Comparison of ENCODE assay signal across 13 cellular contexts in genomic region chr14:99754141-99755067, GRCh38. TPM values are rescaled to one million over a fixed set of nuclear protein-coding genes. Genes with fewer than 3 reads are reported as not detected.
DNase-seq lines count a peak whose midpoint lies in the region; ATAC-seq, FAIRE-seq and TF ChIP-seq lines count a peak whose summit lies in the region.
"Had no signal": no experiment of that assay in that cellular context is flagged by ENCODE, and none has a peak within 500 bp of the region (broad histone marks: within the 10 kb centered on the region; RNA-seq: fewer than 3 reads in every experiment).

No MANE protein-coding gene starts in this region.

- no peak for TF ChIP-seq RAD21 in A549 (conservative IDR thresholded peaks at IDR 0.05 in 1 of 2, IDR thresholded peaks at IDR 0.05 in 1 of 2)

- no peaks in the 10 kb centered on the region for H3K27me3 ChIP-seq in WERI-Rb-1 (ENCODE audit: insufficient read depth, low read depth, severe bottlenecking)
- H3K27me3 ChIP-seq: brain microvascular endothelial cell, gastrocnemius medialis had no signal

- CTCF ChIA-PET in A549 (lab: Yijun Ruan, JAX): interaction anchor here (0.8 to 20.7 kb wide), 12 partner anchors 8 to 131 kb away, joined by 3 to 263 read pairs (median 4); partner anchors contain the start of gene EML1

- DNase-seq in A549 (ENCODE audit: low read depth in 1 of 2, low spot score in 1 of 2) (no peak), Daoy (ENCODE audit: low read depth) (peak; percentile 78), WERI-Rb-1 (peak; percentile 95), kidney glomerular epithelial cell (lab: John Stamatoyannopoulos, UW) (peak; percentile 19), medulla oblongata (ENCODE audit: extremely low spot score) (no peak), NCI-H1105 (lab: John Stamatoyannopoulos, UW) (no peak), SKM-1 (lab: John Stamatoyannopoulos, UW; ENCODE audit: unreplicated experiment) (no peak)
- DNase-seq: brain microvascular endothelial cell, EL, NCI-H146, SIG-M5 had no signal

- ATAC-seq in A549: no peak
- no peak for ATAC-seq in HG02759 (IDR thresholded peaks at IDR 0.05; ENCODE audit: unreplicated experiment)

- H3K4me1 ChIP-seq in A549: peaks cover 78% of the 10 kb centered on the region

- H3K4me3 ChIP-seq in A549 (no peak overlapping the region), WERI-Rb-1 (ENCODE audit: low read depth, low read length) (peak overlapping the region; percentile 27)
- H3K4me3 ChIP-seq: gastrocnemius medialis had no signal

- H3K36me3 ChIP-seq in WERI-Rb-1: no peaks in the 10 kb centered on the region
- H3K36me3 ChIP-seq: brain microvascular endothelial cell, gastrocnemius medialis had no signal

- H3K9me3 ChIP-seq in A549 (no peaks in the 10 kb centered on the region), WERI-Rb-1 (ENCODE audit: severe bottlenecking) (no peaks in the 10 kb centered on the region)
- H3K9me3 ChIP-seq: gastrocnemius medialis had no signal

- no peak for TF ChIP-seq EP300 in A549 (IDR thresholded peaks at IDR 0.05)

- no peak for FAIRE-seq in A549 (lab: Jason Lieb, UNC)

- POLR2A ChIA-PET in A549 (lab: Yijun Ruan, JAX): interaction anchor here (0.9 to 1.5 kb wide), 3 partner anchors 39 to 273 kb away, joined by 3 to 4 read pairs (median 3); partner anchors contain the start of genes CCNK, CYP46A1, EML1 and SETD3

- no peak for TF ChIP-seq CTCF in A549 (IDR thresholded peaks at IDR 0.05)
- TF ChIP-seq CTCF in WERI-Rb-1 (IDR thresholded peaks at IDR 0.05; ENCODE audit: low read depth, low read length): no peak

- peak overlapping the region; percentile 65 for H3K4me2 ChIP-seq in A549

- H3K27ac ChIP-seq in A549 (peak overlapping the region; percentile 83 to 92), WERI-Rb-1 (peak overlapping the region; percentile 89)
- H3K27ac ChIP-seq: brain microvascular endothelial cell had no signal

- 58% methylated on average over 21 of the region's 24 CpGs for WGBS in A549 (ENCODE audit: missing lambda C conversion rate)

- TF ChIP-seq POLR2A in A549 (IDR thresholded peaks at IDR 0.05; ENCODE audit: low read length): no peak

TF ChIP-seq in A549, 52 proteins besides CTCF, POLR2A, EP300 and RAD21:
- peak; percentile 50; the same call in 1 of the 2 replicates for TF ChIP-seq GATA3 (IDR thresholded peaks at IDR 0.05; ENCODE audit: borderline replicate concordance)
- TF ChIP-seq, protein P1, sequence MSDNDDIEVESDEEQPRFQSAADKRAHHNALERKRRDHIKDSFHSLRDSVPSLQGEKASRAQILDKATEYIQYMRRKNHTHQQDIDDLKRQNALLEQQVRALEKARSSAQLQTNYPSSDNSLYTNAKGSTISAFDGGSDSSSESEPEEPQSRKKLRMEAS (IDR thresholded peaks at IDR 0.05): no peak

RNA-seq across cellular contexts. Expression of gene EML1, which starts 38.8 kb away (rescaled TPM):
- 30.8 and 37.7 TPM in 2 replicates for polyA plus RNA-seq in A549 (2011; rRNA removed)
- polyA plus RNA-seq in A549 (2012; cell fraction: cytosol; rRNA removed): 21.3 and 27.9 TPM in 2 replicates
- 21.1 and 28.4 TPM in 2 replicates for polyA plus RNA-seq in A549 (2012; cell fraction: nucleus; rRNA removed)
- 29.2 to 30.6 TPM (median 29.7 TPM) in 3 replicates for polyA plus RNA-seq in A549 (2017; fragmentation: RNase III; extraction: RNeasy Plus Mini Kit Qiagen cat#74134 plus additional on column Dnase treatment)
- 94.4 and 118 TPM in 2 replicates for polyA minus RNA-seq in A549 (2011; rRNA and poly(A)+ RNA removed)
- total RNA-seq in Daoy (2014; rRNA removed; shearing (Covaris generic)): 95.5 and 101 TPM in 2 replicates

Comparison
In these comparisons a context has a peak if more than half of its experiments do, and no peak if none do; other contexts are left out.
1. DNase-seq: peak in Daoy (single experiment), WERI-Rb-1 (single experiment) and kidney glomerular epithelial cell (single experiment); none in A549 (0 of 2), medulla oblongata (single experiment), NCI-H1105 (single experiment) and SKM-1 (single experiment).